13 cellular contexts compared by ENCODE assay signal in genomic region chr10:86078639-86079035, GRCh38.
DNase-seq lines count a peak whose midpoint lies in the region; ATAC-seq and TF ChIP-seq lines count a peak whose summit lies in the region.
"Had no signal": no experiment of that assay in that cellular context is flagged by ENCODE, and none has a peak within 500 bp of the region (broad histone marks: within the 10 kb centered on the region; RNA-seq: fewer than 3 reads in every experiment).

No MANE protein-coding gene starts in this region.

- H2BK120ac ChIP-seq in trophoblast cell (ENCODE audit: insufficient read depth, low read length, poor library complexity), result no peak overlapping the region

- no peaks in the 10 kb centered on the region for H3K36me3 ChIP-seq in CD8-positive, alpha-beta memory T cell (ENCODE audit: insufficient read depth, low read length)
- H3K36me3 ChIP-seq in HUES64 (ENCODE audit: insufficient read depth, low read length) (no peaks in the 10 kb centered on the region), trophoblast cell (ENCODE audit: control insufficient read depth in 1 of 2, insufficient read depth in 2 of 2, low read length in 2 of 2) (no peaks in the 10 kb centered on the region), PC-9 (ENCODE audit: low read depth) (no peaks in the 10 kb centered on the region)

- BruUV-seq in PC-9 (replicated peaks; lab: Mats Ljungman, UMichigan), result no TSS peak

- peak overlapping the region; percentile 12 for H3K27ac ChIP-seq in CD8-positive, alpha-beta memory T cell (ENCODE audit: low read depth, low read length)
- H3K27ac ChIP-seq in HUES64 (ENCODE audit: low read depth, low read length) (peak overlapping the region; percentile 58; the same call in 1 of the 2 replicates), trophoblast cell (ENCODE audit: low read depth, low read length) (no peak overlapping the region), PC-9 (no peak overlapping the region)
- H3K27ac ChIP-seq: A549 had no signal

- no peak overlapping the region for H4K8ac ChIP-seq in trophoblast cell (ENCODE audit: low read depth, low read length)

- no peak for DNase-seq in CD8-positive, alpha-beta memory T cell
- no peak for DNase-seq in trophoblast cell
- no peak for DNase-seq in T-cell
- DNase-seq in ureter (ENCODE audit: low spot score), result no peak
- no peak for DNase-seq in PC-9
- DNase-seq: DMS 273 treated with DMSO at 0.1 percent for 48 hours, NCI-H1436 treated with DMSO at 0.1 percent for 48 hours, NCI-H2029 treated with DMSO at 0.1 percent for 48 hours, NCI-H774 had no signal

- no peaks in the 10 kb centered on the region for H3K79me1 ChIP-seq in trophoblast cell (ENCODE audit: low read length)

- TF ChIP-seq CTCF in PC-9 (conservative IDR thresholded peaks at IDR 0.05), result no peak

- H3K14ac ChIP-seq in trophoblast cell (ENCODE audit: low read length), result no peak overlapping the region

- H3K18ac ChIP-seq in trophoblast cell (ENCODE audit: low read length), result no peak overlapping the region

- POLR2A ChIA-PET in CD8-positive, alpha-beta memory T cell (lab: Charles Lee), result no interaction called here
- POLR2A ChIA-PET in T-cell (lab: Charles Lee) (no interaction called here), PC-9 (lab: Charles Lee; ENCODE audit: unreplicated experiment) (no interaction called here)

- H3K4me3 Mint-ChIP-seq in CD8-positive, alpha-beta memory T cell, result no peak overlapping the region
- no peak overlapping the region for H3K4me3 Mint-ChIP-seq in T-cell

- ATAC-seq in esophagus mucosa (peak; percentile 9), GM19397 (IDR thresholded peaks at IDR 0.05; ENCODE audit: unreplicated experiment) (no peak), T-cell (replicated peaks in 1 of 4) (no peak)

- H3K79me2 ChIP-seq in trophoblast cell (ENCODE audit: control insufficient read depth, insufficient read depth, low read length, poor library complexity), result no peaks in the 10 kb centered on the region
- H3K79me2 ChIP-seq in PC-9 (ENCODE audit: low read depth), result no peaks in the 10 kb centered on the region

- no peak overlapping the region for H4K12ac ChIP-seq in trophoblast cell (ENCODE audit: low read depth, low read length)

- no peaks in the 10 kb centered on the region for H3K27me3 ChIP-seq in CD8-positive, alpha-beta memory T cell (ENCODE audit: insufficient read depth, low read length, poor library complexity, severe bottlenecking)
- H3K27me3 ChIP-seq in HUES64 (ENCODE audit: insufficient read depth, low read length) (no peaks in the 10 kb centered on the region), trophoblast cell (ENCODE audit: insufficient read depth, low read length) (no peaks in the 10 kb centered on the region), PC-9 (ENCODE audit: insufficient read depth, low read depth) (peaks cover 11% of the 10 kb centered on the region; the same call in 1 of the 2 replicates)

- H3K27ac Mint-ChIP-seq in CD8-positive, alpha-beta memory T cell, result no peak overlapping the region
- H3K27ac Mint-ChIP-seq in T-cell, result no peak overlapping the region

- no peak overlapping the region for H3K4ac ChIP-seq in trophoblast cell (ENCODE audit: low read depth, low read length)

- no peaks in the 10 kb centered on the region for H3K9me3 ChIP-seq in CD8-positive, alpha-beta memory T cell (ENCODE audit: low read length)
- H3K9me3 ChIP-seq in HUES64 (ENCODE audit: insufficient read depth, low read depth, low read length) (no peaks in the 10 kb centered on the region), trophoblast cell (ENCODE audit: insufficient read depth, low read depth, low read length) (peaks cover 3% of the 10 kb centered on the region), PC-9 (ENCODE audit: insufficient read depth, low read depth) (no peaks in the 10 kb centered on the region)
- H3K9me3 ChIP-seq: A549 had no signal

- H3K9ac ChIP-seq in HUES64 (ENCODE audit: low read depth, low read length), result no peak overlapping the region; the same call in 1 of the 2 replicates
- no peak overlapping the region for H3K9ac ChIP-seq in trophoblast cell (ENCODE audit: low read length)

- H3K4me1 Mint-ChIP-seq in CD8-positive, alpha-beta memory T cell, result no peaks in the 10 kb centered on the region
- H3K4me1 Mint-ChIP-seq in T-cell, result no peaks in the 10 kb centered on the region

- peaks cover 9 to 17% of the 10 kb centered on the region in 2 donors for H3K27me3 Mint-ChIP-seq in CD8-positive, alpha-beta memory T cell
- peaks cover 15 to 16% of the 10 kb centered on the region in 2 donors for H3K27me3 Mint-ChIP-seq in T-cell

- no peaks in the 10 kb centered on the region for H3K36me3 Mint-ChIP-seq in CD8-positive, alpha-beta memory T cell
- no peaks in the 10 kb centered on the region for H3K36me3 Mint-ChIP-seq in T-cell

- H3K9me3 Mint-ChIP-seq in CD8-positive, alpha-beta memory T cell, result no peaks in the 10 kb centered on the region
- peaks cover 0 to 3% (median 0%) of the 10 kb centered on the region in 3 donors for H3K9me3 Mint-ChIP-seq in T-cell

- H3K9me2 ChIP-seq in PC-9 (ENCODE audit: insufficient read depth), result no peaks in the 10 kb centered on the region

- no peak overlapping the region for H3K4me3 ChIP-seq in CD8-positive, alpha-beta memory T cell (ENCODE audit: low read length)
- H3K4me3 ChIP-seq in HUES64 (ENCODE audit: low read length) (no peak overlapping the region), trophoblast cell (ENCODE audit: low read depth, low read length) (no peak overlapping the region), PC-9 (no peak overlapping the region)
- H3K4me3 ChIP-seq: A549 had no signal

- intact Hi-C loops in PC-9 (cut with micrococcal nuclease; ENCODE audit: unreplicated experiment), result no loop called here

- CTCF ChIA-PET in CD8-positive, alpha-beta memory T cell (lab: Charles Lee), result no interaction called here
- CTCF ChIA-PET in T-cell (lab: Charles Lee), result no interaction called here
- CTCF ChIA-PET in PC-9 (lab: Charles Lee), result no interaction called here

- WGBS in HUES64, result 64% methylated on average over 5 of the region's 5 CpGs
- WGBS in trophoblast cell (ENCODE audit: extremely low coverage, insufficient coverage, insufficient read length), result no CpG with 5 or more reads among the region's 5 CpGs

- H2AK5ac ChIP-seq in trophoblast cell (ENCODE audit: low read length), result no peak overlapping the region

- no peak overlapping the region for H2BK12ac ChIP-seq in trophoblast cell (ENCODE audit: low read length)

- no peaks in the 10 kb centered on the region for H3F3A ChIP-seq in PC-9 (ENCODE audit: insufficient read depth, low read depth)

- H2AFZ ChIP-seq in trophoblast cell (ENCODE audit: insufficient read depth, low read length, poor library complexity) (no peak overlapping the region), PC-9 (no peak overlapping the region)

- H3K4me1 ChIP-seq in CD8-positive, alpha-beta memory T cell (ENCODE audit: insufficient read depth, low read length), result no peaks in the 10 kb centered on the region
- H3K4me1 ChIP-seq in HUES64 (ENCODE audit: insufficient read depth, low read length) (peaks cover 7% of the 10 kb centered on the region), trophoblast cell (ENCODE audit: control insufficient read depth in 1 of 2, insufficient read depth in 2 of 2, low read length in 2 of 2) (peaks cover 8 to 13% of the 10 kb centered on the region in 2 experiments), PC-9 (replicated peaks; ENCODE audit: insufficient read depth) (no peaks in the 10 kb centered on the region)
- H3K4me1 ChIP-seq: A549 had no signal

- no peak overlapping the region for H3K4me2 ChIP-seq in trophoblast cell (ENCODE audit: low read length)
- no peak overlapping the region for H3K4me2 ChIP-seq in PC-9
- H3K4me2 ChIP-seq: A549 had no signal

- H4K20me1 ChIP-seq in PC-9 (ENCODE audit: insufficient read depth), result no peaks in the 10 kb centered on the region

- H4K91ac ChIP-seq in trophoblast cell (ENCODE audit: low read depth, low read length), result peak overlapping the region; percentile 57

- no peak overlapping the region for H3K23ac ChIP-seq in trophoblast cell (ENCODE audit: low read length)

- no peak overlapping the region for H2BK5ac ChIP-seq in trophoblast cell (ENCODE audit: low read depth, low read length, poor library complexity)

Comparison
In these comparisons a context has a peak if more than half of its experiments do, and no peak if none do; other contexts are left out.
1. H3K27ac ChIP-seq: peak in CD8-positive, alpha-beta memory T cell (single experiment) and HUES64 (single experiment); none in trophoblast cell (single experiment) and PC-9 (single experiment).